9 cellular contexts compared by ENCODE assay signal in the genomic region with DNA sequence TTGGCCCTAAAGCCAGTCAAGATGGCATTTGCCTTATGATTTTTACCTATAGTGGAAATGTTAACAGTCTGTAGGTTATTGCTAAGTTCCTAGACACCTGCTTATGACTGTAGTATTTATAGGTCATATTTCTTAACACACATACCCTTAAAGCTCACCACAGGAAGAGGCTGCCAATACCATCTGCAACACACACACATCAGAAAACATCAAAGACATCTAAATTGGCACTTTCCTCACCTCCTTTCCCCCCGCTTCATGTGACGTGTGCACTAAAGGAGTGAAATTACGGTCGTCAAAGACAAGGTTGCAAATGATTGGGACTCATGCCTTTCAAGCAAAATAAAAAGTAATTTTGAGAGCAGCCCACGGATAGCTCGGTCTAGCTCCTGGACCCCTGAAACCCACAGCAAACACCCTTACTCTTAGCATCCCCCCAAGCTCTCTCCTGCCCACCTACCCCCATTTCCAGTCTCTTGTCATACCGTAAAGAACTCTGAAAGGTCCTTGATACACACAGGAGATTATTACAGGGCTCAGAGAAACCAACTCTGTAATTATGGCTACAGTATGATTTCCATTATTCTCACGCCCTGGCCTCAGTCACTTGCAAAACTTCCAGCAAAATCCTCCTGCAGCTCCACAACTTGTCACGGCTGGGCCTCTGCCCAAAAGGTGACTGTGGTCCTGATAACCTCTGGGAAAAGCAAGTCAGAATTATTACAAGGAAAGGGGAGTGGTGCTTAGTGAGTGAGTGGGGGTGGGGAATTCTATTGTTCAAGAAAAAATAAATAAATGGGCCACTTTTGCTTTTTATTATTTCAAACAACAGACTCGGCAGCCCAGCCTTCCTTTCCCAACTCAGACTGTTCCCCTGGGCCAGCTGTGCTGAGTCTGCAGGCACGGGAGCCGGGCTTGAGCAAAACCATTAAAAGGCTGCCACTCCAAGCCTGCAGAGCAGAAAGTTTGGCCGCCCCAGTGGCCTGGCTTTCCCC.
A peak's percentile ranks its signal among the peaks of the same experiment; 100 is the strongest.
DNase-seq lines count a peak whose midpoint lies in the region; ATAC-seq lines count a peak whose summit lies in the region.
"Had no signal": no experiment of that assay in that cellular context is flagged by ENCODE, and none has a peak within 500 bp of the region (broad histone marks: within the 10 kb centered on the region; RNA-seq: fewer than 3 reads in every experiment).

No MANE protein-coding gene starts in this region.

- peak overlapping the region; percentile 34 for H3K27ac Mint-ChIP-seq in activated T-cell treated with anti-CD3 and anti-CD28 coated beads, Interleukin-2, amount 50 U/mL, for 72 hours
- H3K27ac Mint-ChIP-seq in stimulated activated effector memory CD8-positive, alpha-beta T cell treated with anti-CD3 and anti-CD28 coated beads, Interleukin-12 subunit alpha, Interleukin-12 subunit beta, amount 100 ng/mL, for 72 hours, result no peak overlapping the region

- ATAC-seq in activated T-cell treated with anti-CD3 and anti-CD28 coated beads, Interleukin-2, amount 50 U/mL, for 72 hours (replicated peaks in 1 of 2), result peak; percentile 93 to 95
- peak; percentile 76 to 81 for ATAC-seq in left cardiac atrium
- ATAC-seq in stimulated activated effector memory CD8-positive, alpha-beta T cell treated with anti-CD3 and anti-CD28 coated beads, Interleukin-12 subunit alpha, Interleukin-12 subunit beta, amount 100 ng/mL, for 72 hours, result peak; percentile 86
- ATAC-seq in GM19023 (IDR thresholded peaks at IDR 0.05; ENCODE audit: unreplicated experiment), result no peak

- H3K9me3 Mint-ChIP-seq in activated T-cell treated with anti-CD3 and anti-CD28 coated beads, Interleukin-2, amount 50 U/mL, for 72 hours, result peaks cover 0 to 2% of the 10 kb centered on the region in 2 donors
- H3K9me3 Mint-ChIP-seq in stimulated activated effector memory CD8-positive, alpha-beta T cell treated with anti-CD3 and anti-CD28 coated beads, Interleukin-12 subunit alpha, Interleukin-12 subunit beta, amount 100 ng/mL, for 72 hours, result no peaks in the 10 kb centered on the region

- peaks cover 0 to 5% of the 10 kb centered on the region in 2 donors for H3K36me3 Mint-ChIP-seq in activated T-cell treated with anti-CD3 and anti-CD28 coated beads, Interleukin-2, amount 50 U/mL, for 72 hours (ENCODE audit: insufficient read depth in 2 of 2)
- no peaks in the 10 kb centered on the region for H3K36me3 Mint-ChIP-seq in stimulated activated effector memory CD8-positive, alpha-beta T cell treated with anti-CD3 and anti-CD28 coated beads, Interleukin-12 subunit alpha, Interleukin-12 subunit beta, amount 100 ng/mL, for 72 hours

- intact Hi-C loops in left cardiac atrium (cut with DNase I), result no loop called here

- peaks cover 48% of the 10 kb centered on the region for H3K4me1 Mint-ChIP-seq in activated T-cell treated with anti-CD3 and anti-CD28 coated beads, Interleukin-2, amount 50 U/mL, for 72 hours (ENCODE audit: low read depth)
- H3K4me1 Mint-ChIP-seq in stimulated activated effector memory CD8-positive, alpha-beta T cell treated with anti-CD3 and anti-CD28 coated beads, Interleukin-12 subunit alpha, Interleukin-12 subunit beta, amount 100 ng/mL, for 72 hours, result peaks cover 66% of the 10 kb centered on the region

- H3K27me3 Mint-ChIP-seq in activated T-cell treated with anti-CD3 and anti-CD28 coated beads, Interleukin-2, amount 50 U/mL, for 72 hours (ENCODE audit: low read depth), result no peaks in the 10 kb centered on the region

- H3K4me3 Mint-ChIP-seq in activated T-cell treated with anti-CD3 and anti-CD28 coated beads, Interleukin-2, amount 50 U/mL, for 72 hours, result peak overlapping the region; percentile 15 to 43
- no peak overlapping the region for H3K4me3 Mint-ChIP-seq in stimulated activated effector memory CD8-positive, alpha-beta T cell treated with anti-CD3 and anti-CD28 coated beads, Interleukin-12 subunit alpha, Interleukin-12 subunit beta, amount 100 ng/mL, for 72 hours

- DNase-seq in activated CD4-positive, alpha-beta T cell treated with anti-CD3 and anti-CD28 coated beads for 48 hours, result peak; percentile 18
- no peak for DNase-seq in activated CD4-positive, alpha-beta T cell treated with anti-CD3 and anti-CD28 coated beads, Interleukin-2, amount 50 U/mL, for 4 hours
- DNase-seq in activated T-cell treated with anti-CD3 and anti-CD28 coated beads, Interleukin-2, amount 50 U/mL, for 72 hours, result peak; percentile 45 to 49
- DNase-seq in left cardiac atrium, result peak; percentile 85
- no peak for DNase-seq in stimulated activated effector memory CD8-positive, alpha-beta T cell treated with anti-CD3 and anti-CD28 coated beads, Interleukin-12 subunit alpha, Interleukin-12 subunit beta, amount 100 ng/mL, for 72 hours (ENCODE audit: low spot score in 2 of 2)
- DNase-seq in putamen (ENCODE audit: low spot score), result no peak
- DNase-seq in T1000 (lab: John Stamatoyannopoulos, UW), result no peak
- DNase-seq: foreskin melanocyte had no signal

Comparison
In these comparisons a context has a peak if more than half of its experiments do, and no peak if none do; other contexts are left out.
1. DNase-seq: peak in activated CD4-positive, alpha-beta T cell treated with anti-CD3 and anti-CD28 coated beads for 48 hours (single experiment), activated T-cell treated with anti-CD3 and anti-CD28 coated beads, Interleukin-2, amount 50 U/mL, for 72 hours (2 of 2) and left cardiac atrium (single experiment); none in activated CD4-positive, alpha-beta T cell treated with anti-CD3 and anti-CD28 coated beads, Interleukin-2, amount 50 U/mL, for 4 hours (0 of 2), stimulated activated effector memory CD8-positive, alpha-beta T cell treated with anti-CD3 and anti-CD28 coated beads, Interleukin-12 subunit alpha, Interleukin-12 subunit beta, amount 100 ng/mL, for 72 hours (0 of 2), putamen (single experiment) and T1000 (single experiment).